Comparison of ENCODE assay signal across 8 cellular contexts in genomic region chr7:1136841-1137516, GRCh38. TPM values are rescaled to one million over a fixed set of nuclear protein-coding genes. Genes with fewer than 3 reads are reported as not detected.
DNase-seq lines count a peak whose midpoint lies in the region; ATAC-seq and TF ChIP-seq lines count a peak whose summit lies in the region.

No MANE protein-coding gene starts in this region.

- no peak overlapping the region for H3K4ac ChIP-seq in mesendoderm (ENCODE audit: low read depth, low read length)

- no peak overlapping the region for H2BK5ac ChIP-seq in mesendoderm (ENCODE audit: low read length)

- H3K79me2 ChIP-seq in mesendoderm (ENCODE audit: control insufficient read depth, insufficient read depth, low read length), result peaks cover 10% of the 10 kb centered on the region

- H3K23ac ChIP-seq in mesendoderm (ENCODE audit: low read length), result no peak overlapping the region

- no peak overlapping the region for H4K8ac ChIP-seq in mesendoderm (ENCODE audit: low read depth, low read length)

- peaks cover 4% of the 10 kb centered on the region for H3K4me1 ChIP-seq in mesendoderm (ENCODE audit: control insufficient read depth, low read depth, low read length)

- no peak overlapping the region for H3K18ac ChIP-seq in mesendoderm (ENCODE audit: low read length)

- no peak overlapping the region for H2BK15ac ChIP-seq in mesendoderm (replicated peaks; ENCODE audit: low read depth)

- H3K27ac ChIP-seq in mesendoderm (ENCODE audit: low read depth, low read length), result no peak overlapping the region

- peak overlapping the region; percentile 83 for H3K4me2 ChIP-seq in mesendoderm (ENCODE audit: low read length)

- in situ Hi-C loops in astrocyte of the spinal cord (cut with HindIII; ENCODE audit: low sequenced_read_pairs), result no loop called here

- no peak for ATAC-seq in HG03469 (IDR thresholded peaks at IDR 0.05; ENCODE audit: unreplicated experiment)

- peaks cover 9% of the 10 kb centered on the region for H3K79me1 ChIP-seq in mesendoderm (ENCODE audit: low read length)

- peak; percentile 7 for DNase-seq in NCI-H510A treated with DMSO at 0.1 percent for 48 hours (lab: John Stamatoyannopoulos, UW)
- DNase-seq in NCI-H510A (lab: John Stamatoyannopoulos, UW), result no peak
- DNase-seq in NCI-H146 treated with DMSO at 0.1 percent for 48 hours (lab: John Stamatoyannopoulos, UW; ENCODE audit: unreplicated experiment), result peak; percentile 37
- no peak for DNase-seq in astrocyte of the spinal cord (ENCODE audit: low read depth, low spot score)
- DNase-seq in mesendoderm, result peak; percentile 46
- DNase-seq in HCEC 1CT, result no peak
- no peak for DNase-seq in GM03348 (ENCODE audit: low spot score)

- H2AK5ac ChIP-seq in mesendoderm (ENCODE audit: low read length), result no peak overlapping the region

- no peak overlapping the region for H4K5ac ChIP-seq in mesendoderm (ENCODE audit: low read length)

- WGBS in mesendoderm (ENCODE audit: extremely low coverage, insufficient coverage, low lambda C conversion rate), result no CpG with 5 or more reads among the region's 9 CpGs

- no peaks in the 10 kb centered on the region for H3K36me3 ChIP-seq in mesendoderm (ENCODE audit: control insufficient read depth, insufficient read depth, low read length)

- peak overlapping the region; percentile 84 for H3K56ac ChIP-seq in mesendoderm (ENCODE audit: low read length)

- no peak overlapping the region for H2BK120ac ChIP-seq in mesendoderm (ENCODE audit: low read depth, low read length)

- peak overlapping the region; percentile 84 for H3K4me3 ChIP-seq in astrocyte of the spinal cord (ENCODE audit: low read depth, low read length)
- peak overlapping the region; percentile 84 for H3K4me3 ChIP-seq in mesendoderm (ENCODE audit: low read length)

- TF ChIP-seq CTCF in astrocyte of the spinal cord (IDR thresholded peaks at IDR 0.05; ENCODE audit: low read depth, low read length), result no peak

- H3K9ac ChIP-seq in mesendoderm (ENCODE audit: low read length), result peak overlapping the region; percentile 75

- H3K27me3 ChIP-seq in mesendoderm (ENCODE audit: insufficient read depth, low read length, poor library complexity), result no peaks in the 10 kb centered on the region

RNA-seq across cellular contexts. Expression of gene ZFAND2A, which starts 23.0 kb away (rescaled TPM):
- polyA plus RNA-seq in mesendoderm (2013, experiment 1 of 2), result 10.0 TPM
- polyA plus RNA-seq in mesendoderm (2013, experiment 2 of 2), result 10.5 TPM

RNA-seq across cellular contexts. Expression of gene GPER1, which starts 49.1 kb away (rescaled TPM):
- 0.88 TPM for polyA plus RNA-seq in mesendoderm (2013, experiment 1 of 2)
- polyA plus RNA-seq in mesendoderm (2013, experiment 2 of 2), result 0.84 TPM

Comparison
In these comparisons a context has a peak if more than half of its experiments do, and no peak if none do; other contexts are left out.
1. DNase-seq: peak in NCI-H510A treated with DMSO at 0.1 percent for 48 hours (single experiment), NCI-H146 treated with DMSO at 0.1 percent for 48 hours (single experiment) and mesendoderm (single experiment); none in NCI-H510A (single experiment), astrocyte of the spinal cord (single experiment), HCEC 1CT (single experiment) and GM03348 (single experiment).